19 cellular contexts compared by ENCODE assay signal in genomic region chr5:3381206-3381825, GRCh38.
DNase-seq lines count a peak whose midpoint lies in the region; ATAC-seq and TF ChIP-seq lines count a peak whose summit lies in the region.
"Had no signal": no experiment of that assay in that cellular context is flagged by ENCODE, and none has a peak within 500 bp of the region (broad histone marks: within the 10 kb centered on the region; RNA-seq: fewer than 3 reads in every experiment).

No MANE protein-coding gene starts in this region.

- no peak overlapping the region for H2BK120ac ChIP-seq in IMR-90 (ENCODE audit: low read depth, low read length)

- H3K18ac ChIP-seq in IMR-90 (ENCODE audit: low read depth, low read length), result no peak overlapping the region

- H4K8ac ChIP-seq in IMR-90 (ENCODE audit: low read depth in 2 of 2, low read length in 2 of 2), result no peak overlapping the region

- TF ChIP-seq CTCF in IMR-90 (conservative IDR thresholded peaks at IDR 0.05; ENCODE audit: low read depth, low read length) (no peak), coronary artery (IDR thresholded peaks at IDR 0.05) (no peak), upper lobe of right lung (IDR thresholded peaks at IDR 0.05) (no peak)

- POLR2A ChIA-PET in IMR-90 (lab: Charles Lee; ENCODE audit: unreplicated experiment), result no interaction called here

- H2BK15ac ChIP-seq in IMR-90 (ENCODE audit: low read depth, low read length), result no peak overlapping the region

- TF ChIP-seq RAD21 in IMR-90 (IDR thresholded peaks at IDR 0.05; ENCODE audit: low read length), result no peak

- no peak overlapping the region for H3K23ac ChIP-seq in IMR-90 (ENCODE audit: low read depth, low read length)

- no peak overlapping the region for H3K14ac ChIP-seq in IMR-90 (replicated peaks; ENCODE audit: low read depth, low read length)

- H3K9ac ChIP-seq in IMR-90 (ENCODE audit: low read depth, low read length), result no peak overlapping the region
- H3K9ac ChIP-seq: BLaER1, GM23248 had no signal

- H3K4ac ChIP-seq in IMR-90 (ENCODE audit: low read depth, low read length), result no peak overlapping the region

- BruUV-seq in IMR-90 (replicated peaks; lab: Mats Ljungman, UMichigan), result no TSS peak

- no peak overlapping the region for H4K91ac ChIP-seq in IMR-90 (ENCODE audit: insufficient read depth, low read depth, low read length)

- H2AK5ac ChIP-seq in IMR-90 (ENCODE audit: low read depth, low read length), result no peak overlapping the region

- in situ Hi-C loops in IMR-90 (cut with MboI; ENCODE audit: low sequenced_read_pairs), result no loop called here

- no peaks in the 10 kb centered on the region for H3K9me1 ChIP-seq in IMR-90 (ENCODE audit: insufficient read depth, low read length)

- intact Hi-C loops in IMR-90 (cut with micrococcal nuclease) (no loop called here), upper lobe of right lung (cut with DNase I) (no loop called here)

- H3K9me3 ChIP-seq in IMR-90 (ENCODE audit: control insufficient read depth, insufficient read depth, low read length) (peaks cover 45% of the 10 kb centered on the region), upper lobe of right lung (no peaks in the 10 kb centered on the region)
- H3K9me3 ChIP-seq: BLaER1 had no signal

- ATAC-seq in IMR-90 (ENCODE audit: low read depth) (no peak), upper lobe of right lung (peak; percentile 28), HG03097 (IDR thresholded peaks at IDR 0.05; ENCODE audit: low FRiP score, unreplicated experiment) (no peak)
- ATAC-seq: GM12878 had no signal

- CTCF ChIA-PET in IMR-90 (lab: Yijun Ruan, JAX), result no interaction called here

- no peak for DNase-seq in IMR-90
- peak; percentile 60 for DNase-seq in coronary artery (ENCODE audit: low spot score)
- DNase-seq in mucosa of gallbladder (ENCODE audit: low spot score), result peak; percentile 6
- DNase-seq in upper lobe of right lung, result no peak
- no peak for DNase-seq in cerebellar nuclear complex (lab: John Stamatoyannopoulos, UW)
- DNase-seq in NCI-H146 treated with DMSO at 0.1 percent for 48 hours (lab: John Stamatoyannopoulos, UW; ENCODE audit: unreplicated experiment), result no peak
- DNase-seq: CD4-positive, CD25-positive, alpha-beta regulatory T cell; CD8-positive, alpha-beta memory T cell; DMS 273 treated with DMSO at 0.1 percent for 48 hours; DMS79; EL; GDM1; GM23248; H7; HCEC 1CT had no signal

- H3K36me3 ChIP-seq in IMR-90 (ENCODE audit: control insufficient read depth, insufficient read depth, low read length), result no peaks in the 10 kb centered on the region
- H3K36me3 ChIP-seq in upper lobe of right lung, result no peaks in the 10 kb centered on the region
- H3K36me3 ChIP-seq: BLaER1 had no signal

- no peak overlapping the region for H3K56ac ChIP-seq in IMR-90 (ENCODE audit: extremely low read depth, insufficient read depth, low read length)

- H2AFZ ChIP-seq in IMR-90 (replicated peaks; ENCODE audit: low read length, poor library complexity), result no peak overlapping the region
- H2AFZ ChIP-seq: GM23248 had no signal

- H3K27ac ChIP-seq in IMR-90 (ENCODE audit: insufficient read depth, low read length), result no peak overlapping the region
- H3K27ac ChIP-seq in coronary artery, result no peak overlapping the region
- H3K27ac ChIP-seq in upper lobe of right lung, result no peak overlapping the region
- H3K27ac ChIP-seq: BLaER1, C4-2B, GM23248 had no signal

- H3K79me1 ChIP-seq in IMR-90 (ENCODE audit: low read depth in 1 of 2, low read length in 2 of 2), result no peaks in the 10 kb centered on the region

- no peak for TF ChIP-seq POLR2A in IMR-90 (IDR thresholded peaks at IDR 0.05; ENCODE audit: low read depth, low read length)

- 53% methylated on average over 7 of the region's 15 CpGs; no CpG with 5 or more reads in 1 of the 2 experiments for WGBS in IMR-90 (ENCODE audit: extremely low coverage in 2 of 2, insufficient read length in 1 of 2), 2 experiments

- no peak overlapping the region for H3K4me3 ChIP-seq in IMR-90 (ENCODE audit: insufficient read depth, low read depth, low read length)
- H3K4me3 ChIP-seq in coronary artery, result no peak overlapping the region
- no peak overlapping the region for H3K4me3 ChIP-seq in upper lobe of right lung
- H3K4me3 ChIP-seq: BLaER1, GM12878, GM23248 had no signal

- H4K5ac ChIP-seq in IMR-90 (ENCODE audit: low read depth, low read length), result no peak overlapping the region

- no peaks in the 10 kb centered on the region for H3K4me1 ChIP-seq in IMR-90 (ENCODE audit: control insufficient read depth, insufficient read depth, low read length)
- H3K4me1 ChIP-seq in upper lobe of right lung, result no peaks in the 10 kb centered on the region

- H3K4me2 ChIP-seq in IMR-90 (ENCODE audit: low read depth, low read length), result no peak overlapping the region

- H3K27me3 ChIP-seq in IMR-90 (ENCODE audit: control insufficient read depth, insufficient read depth, low read length) (no peaks in the 10 kb centered on the region), upper lobe of right lung (no peaks in the 10 kb centered on the region)
- H3K27me3 ChIP-seq: BLaER1 had no signal

- H2BK20ac ChIP-seq in IMR-90 (ENCODE audit: low read depth, low read length), result no peak overlapping the region

- dilution Hi-C loops in IMR-90 (cut with HindIII; ENCODE audit: low sequenced_read_pairs, unreplicated experiment), result no loop called here

- peak overlapping the region; percentile 65 for H2AK9ac ChIP-seq in IMR-90 (replicated peaks; ENCODE audit: low read depth, low read length, poor library complexity)

- no peaks in the 10 kb centered on the region for H4K20me1 ChIP-seq in IMR-90 (ENCODE audit: insufficient read depth, low read length)
- H4K20me1 ChIP-seq: BLaER1 had no signal

- H2BK5ac ChIP-seq in IMR-90 (ENCODE audit: low read depth, low read length, poor library complexity, severe bottlenecking), result no peak overlapping the region

TF ChIP-seq in IMR-90, 13 proteins besides CTCF, POLR2A, EP300 and RAD21:
- TF ChIP-seq SMC3 (IDR thresholded peaks at IDR 0.05; ENCODE audit: low read depth, low read length) (no peak), CHD1 (IDR thresholded peaks at IDR 0.05; ENCODE audit: low read depth, low read length) (no peak), RCOR1 (IDR thresholded peaks at IDR 0.05; ENCODE audit: insufficient replicate concordance, low read length) (no peak), MXI1 (IDR thresholded peaks at IDR 0.05; ENCODE audit: borderline replicate concordance, low read depth, low read length) (no peak), CEBPB (IDR thresholded peaks at IDR 0.05; ENCODE audit: low read depth, low read length) (no peak), MAZ (IDR thresholded peaks at IDR 0.05; ENCODE audit: borderline replicate concordance, low read depth, low read length) (no peak), BHLHE40 (IDR thresholded peaks at IDR 0.05; ENCODE audit: low read depth, low read length) (no peak), RFX5 (IDR thresholded peaks at IDR 0.05; ENCODE audit: low read depth, low read length) (no peak)
- TF ChIP-seq, protein P1, sequence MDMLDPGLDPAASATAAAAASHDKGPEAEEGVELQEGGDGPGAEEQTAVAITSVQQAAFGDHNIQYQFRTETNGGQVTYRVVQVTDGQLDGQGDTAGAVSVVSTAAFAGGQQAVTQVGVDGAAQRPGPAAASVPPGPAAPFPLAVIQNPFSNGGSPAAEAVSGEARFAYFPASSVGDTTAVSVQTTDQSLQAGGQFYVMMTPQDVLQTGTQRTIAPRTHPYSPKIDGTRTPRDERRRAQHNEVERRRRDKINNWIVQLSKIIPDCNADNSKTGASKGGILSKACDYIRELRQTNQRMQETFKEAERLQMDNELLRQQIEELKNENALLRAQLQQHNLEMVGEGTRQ (IDR thresholded peaks at IDR 0.05; ENCODE audit: low read depth, low read length), result no peak
- TF ChIP-seq, protein P2, sequence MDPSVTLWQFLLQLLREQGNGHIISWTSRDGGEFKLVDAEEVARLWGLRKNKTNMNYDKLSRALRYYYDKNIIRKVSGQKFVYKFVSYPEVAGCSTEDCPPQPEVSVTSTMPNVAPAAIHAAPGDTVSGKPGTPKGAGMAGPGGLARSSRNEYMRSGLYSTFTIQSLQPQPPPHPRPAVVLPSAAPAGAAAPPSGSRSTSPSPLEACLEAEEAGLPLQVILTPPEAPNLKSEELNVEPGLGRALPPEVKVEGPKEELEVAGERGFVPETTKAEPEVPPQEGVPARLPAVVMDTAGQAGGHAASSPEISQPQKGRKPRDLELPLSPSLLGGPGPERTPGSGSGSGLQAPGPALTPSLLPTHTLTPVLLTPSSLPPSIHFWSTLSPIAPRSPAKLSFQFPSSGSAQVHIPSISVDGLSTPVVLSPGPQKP (IDR thresholded peaks at IDR 0.05; ENCODE audit: borderline replicate concordance, low read depth, low read length), result no peak
TF ChIP-seq in IMR-90: peak in this region for 0.

Comparison
In these comparisons a context has a peak if more than half of its experiments do, and no peak if none do; other contexts are left out.
1. DNase-seq: peak in coronary artery (single experiment) and mucosa of gallbladder (single experiment); none in IMR-90 (single experiment), upper lobe of right lung (single experiment), cerebellar nuclear complex (0 of 2) and NCI-H146 treated with DMSO at 0.1 percent for 48 hours (single experiment).